ENCODE assay signal across 18 cellular contexts in genomic region chr1:54244655-54245054, GRCh38. TPM values are rescaled to one million over a fixed set of nuclear protein-coding genes. Genes with fewer than 3 reads are reported as not detected.
DNase-seq lines count a peak whose midpoint lies in the region; ATAC-seq, FAIRE-seq and TF ChIP-seq lines count a peak whose summit lies in the region.
"Had no signal": no experiment of that assay in that cellular context is flagged by ENCODE, and none has a peak within 500 bp of the region (broad histone marks: within the 10 kb centered on the region; RNA-seq: fewer than 3 reads in every experiment).

No MANE protein-coding gene starts in this region.

- no peaks in the 10 kb centered on the region for H3K27me3 ChIP-seq in bronchial epithelial cell (ENCODE audit: control insufficient read depth, insufficient read depth, low read length)
- H3K27me3 ChIP-seq: BLaER1 had no signal

- in situ Hi-C loops in G401 (cut with HindIII; ENCODE audit: low sequenced_read_pairs), result no loop called here

- TF ChIP-seq CTCF in bronchial epithelial cell (IDR thresholded peaks at IDR 0.05; ENCODE audit: insufficient read depth, low read length, severe bottlenecking) (no peak), nephron (IDR thresholded peaks at IDR 0.05; ENCODE audit: unreplicated experiment in 3 of 3) (no peak), type B pancreatic cell (conservative IDR thresholded peaks at IDR 0.05) (no peak)

- FAIRE-seq in bronchial epithelial cell (lab: Jason Lieb, UNC), result peak; percentile 52
- FAIRE-seq: GM12878, HepG2 had no signal

- H3K27me3 Mint-ChIP-seq in activated naive CD4-positive, alpha-beta T cell treated with anti-CD3 and anti-CD28 coated beads, Interleukin-2, amount 10 ng/mL, durations not matched to agents 7 days and 5 days, result no peaks in the 10 kb centered on the region
- no peaks in the 10 kb centered on the region for H3K27me3 Mint-ChIP-seq in nephron (ENCODE audit: low read depth)
- no peaks in the 10 kb centered on the region for H3K27me3 Mint-ChIP-seq in type B pancreatic cell
- H3K27me3 Mint-ChIP-seq: CD4-positive, alpha-beta memory T cell had no signal

- no peak overlapping the region for H3K4me3 ChIP-seq in bronchial epithelial cell (ENCODE audit: low read depth, low read length)
- H3K4me3 ChIP-seq: BLaER1, GM12878 had no signal

- no peak for ATAC-seq in activated naive CD4-positive, alpha-beta T cell treated with anti-CD3 and anti-CD28 coated beads, Interleukin-2, amount 50 U/mL, for 72 hours
- ATAC-seq: GM12878, HepG2 had no signal

- H3K36me3 ChIP-seq in bronchial epithelial cell (ENCODE audit: control insufficient read depth, insufficient read depth, low read length), result no peaks in the 10 kb centered on the region

- CTCF ChIA-PET in activated naive CD4-positive, alpha-beta T cell treated with anti-CD3 and anti-CD28 coated beads, Interleukin-2, amount 10 ng/mL, durations not matched to agents 7 days and 5 days (lab: Charles Lee), result no interaction called here

- H3K27ac Mint-ChIP-seq in activated naive CD4-positive, alpha-beta T cell treated with anti-CD3 and anti-CD28 coated beads, Interleukin-2, amount 50 U/mL, for 72 hours, result peak overlapping the region; percentile 6 to 45
- no peak overlapping the region for H3K27ac Mint-ChIP-seq in activated naive CD4-positive, alpha-beta T cell treated with anti-CD3 and anti-CD28 coated beads, Interleukin-2, amount 10 ng/mL, durations not matched to agents 7 days and 5 days
- peak overlapping the region in 2 of 3 experiments; percentile 58 to 61 for H3K27ac Mint-ChIP-seq in nephron
- peak overlapping the region; percentile 34 for H3K27ac Mint-ChIP-seq in type B pancreatic cell

- no peaks in the 10 kb centered on the region for H3K36me3 Mint-ChIP-seq in activated naive CD4-positive, alpha-beta T cell treated with anti-CD3 and anti-CD28 coated beads, Interleukin-2, amount 50 U/mL, for 72 hours
- peaks cover 15% of the 10 kb centered on the region for H3K36me3 Mint-ChIP-seq in activated naive CD4-positive, alpha-beta T cell treated with anti-CD3 and anti-CD28 coated beads, Interleukin-2, amount 10 ng/mL, durations not matched to agents 7 days and 5 days
- H3K36me3 Mint-ChIP-seq in nephron (ENCODE audit: low read depth), result peaks cover 55% of the 10 kb centered on the region
- H3K36me3 Mint-ChIP-seq in type B pancreatic cell, result peaks cover 11% of the 10 kb centered on the region

- H3K4me1 Mint-ChIP-seq in activated naive CD4-positive, alpha-beta T cell treated with anti-CD3 and anti-CD28 coated beads, Interleukin-2, amount 10 ng/mL, durations not matched to agents 7 days and 5 days, result no peaks in the 10 kb centered on the region
- H3K4me1 Mint-ChIP-seq in nephron (peaks cover 24% of the 10 kb centered on the region), type B pancreatic cell (ENCODE audit: unreplicated experiment) (no peaks in the 10 kb centered on the region)
- H3K4me1 Mint-ChIP-seq: CD4-positive, alpha-beta memory T cell had no signal

- no peaks in the 10 kb centered on the region for H3K9me3 Mint-ChIP-seq in activated naive CD4-positive, alpha-beta T cell treated with anti-CD3 and anti-CD28 coated beads, Interleukin-2, amount 50 U/mL, for 72 hours
- no peaks in the 10 kb centered on the region for H3K9me3 Mint-ChIP-seq in activated naive CD4-positive, alpha-beta T cell treated with anti-CD3 and anti-CD28 coated beads, Interleukin-2, amount 10 ng/mL, durations not matched to agents 7 days and 5 days
- H3K9me3 Mint-ChIP-seq in nephron, result no peaks in the 10 kb centered on the region
- no peaks in the 10 kb centered on the region for H3K9me3 Mint-ChIP-seq in type B pancreatic cell
- H3K9me3 Mint-ChIP-seq: CD4-positive, alpha-beta memory T cell had no signal

- H3K4me3 Mint-ChIP-seq in activated naive CD4-positive, alpha-beta T cell treated with anti-CD3 and anti-CD28 coated beads, Interleukin-2, amount 10 ng/mL, durations not matched to agents 7 days and 5 days, result no peak overlapping the region
- H3K4me3 Mint-ChIP-seq in nephron, result no peak overlapping the region
- no peak overlapping the region for H3K4me3 Mint-ChIP-seq in type B pancreatic cell
- H3K4me3 Mint-ChIP-seq: CD4-positive, alpha-beta memory T cell had no signal

- no peak for DNase-seq in activated naive CD4-positive, alpha-beta T cell treated with anti-CD3 and anti-CD28 coated beads, Interleukin-2, amount 50 U/mL, for 72 hours (ENCODE audit: low spot score in 2 of 2)
- no peak for DNase-seq in activated naive CD4-positive, alpha-beta T cell treated with anti-CD3 and anti-CD28 coated beads, Interleukin-2, amount 10 ng/mL, durations not matched to agents 7 days and 5 days
- DNase-seq in bronchial epithelial cell (ENCODE audit: low read depth) (no peak), type B pancreatic cell (ENCODE audit: extremely low spot score, unreplicated experiment) (no peak), dermis blood vessel endothelial cell (no peak), G401 (ENCODE audit: low spot score) (no peak)
- DNase-seq: Calu3; CD4-positive, alpha-beta memory T cell; KG1; NCI-H1694 treated with DMSO at 0.1 percent for 48 hours; NCI-H510A; NCI-H748 treated with DMSO at 0.1 percent for 48 hours; OCI-M1; SIG-M5 had no signal

RNA-seq across cellular contexts. Expression of gene MRPL37, which starts 44.7 kb away (rescaled TPM):
- total RNA-seq in activated naive CD4-positive, alpha-beta T cell treated with anti-CD3 and anti-CD28 coated beads, Interleukin-2, amount 50 U/mL, for 72 hours, result 100 to 1,000 TPM; 169 to 186 TPM
- 42.6 and 52.7 TPM in 2 replicates for total RNA-seq in bronchial epithelial cell
- 77.9 and 78.4 TPM in 2 replicates for total RNA-seq in type B pancreatic cell (ENCODE audit: low replicate concordance)
- 47.5 and 61.2 TPM in 2 replicates for total RNA-seq in dermis blood vessel endothelial cell
- 190 and 218 TPM in 2 replicates for total RNA-seq in G401 (2014; rRNA removed; shearing (Covaris generic))

RNA-seq across cellular contexts. Expression of gene CYB5RL, which starts 44.8 kb away (rescaled TPM):
- 10 to 100 TPM; 11.7 to 12.1 TPM for total RNA-seq in activated naive CD4-positive, alpha-beta T cell treated with anti-CD3 and anti-CD28 coated beads, Interleukin-2, amount 50 U/mL, for 72 hours
- total RNA-seq in bronchial epithelial cell (2.7 and 3.9 TPM in 2 replicates), type B pancreatic cell (ENCODE audit: low replicate concordance) (10.3 and 10.9 TPM in 2 replicates), dermis blood vessel endothelial cell (4.8 and 5.8 TPM in 2 replicates)
- total RNA-seq in G401 (2014; rRNA removed; shearing (Covaris generic)), result 5.5 and 6.2 TPM in 2 replicates
